Comparison of ENCODE assay signal across 11 cellular contexts in genomic region chr21:46108827-46109226, GRCh38. TPM values are rescaled to one million over a fixed set of nuclear protein-coding genes. Genes with fewer than 3 reads are reported as not detected.
"Had no signal": no experiment of that assay in that cellular context is flagged by ENCODE, and none has a peak within 500 bp of the region (broad histone marks: within the 10 kb centered on the region; RNA-seq: fewer than 3 reads in every experiment).

No MANE protein-coding gene starts in this region.

- H3K27ac ChIP-seq: left lung, tibial nerve had no signal

- H3K4me1 ChIP-seq: left lung had no signal

- H3K4me3 ChIP-seq: left lung, tibial nerve had no signal

- DNase-seq: activated CD4-positive, alpha-beta T cell treated with anti-CD3 and anti-CD28 coated beads, Interleukin-2, amount 50 U/mL, for 4 hours; dermis blood vessel endothelial cell; immature natural killer cell; SHP77; T-helper 2 cell had no signal

- H3K27me3 ChIP-seq: tibial nerve had no signal

- ATAC-seq: left lung; naive thymus-derived CD8-positive, alpha-beta T cell; stimulated activated effector memory CD8-positive, alpha-beta T cell treated with anti-CD3 and anti-CD28 coated beads, Interleukin-12 subunit alpha, Interleukin-12 subunit beta, amount 100 ng/mL, for 72 hours had no signal

RNA-seq across cellular contexts. Expression of gene FTCD, which starts 46.6 kb away (rescaled TPM):
- total RNA-seq: omental fat pad, subcutaneous adipose tissue had no signal
- polyA plus RNA-seq: immature natural killer cell; naive thymus-derived CD8-positive, alpha-beta T cell had no signal
